In genomic region chr11:16011396-16011795, GRCh38 we compare ENCODE assay signal across 18 cellular contexts.
"Had no signal": no experiment of that assay in that cellular context is flagged by ENCODE, and none has a peak within 500 bp of the region (broad histone marks: within the 10 kb centered on the region; RNA-seq: fewer than 3 reads in every experiment).

No MANE protein-coding gene starts in this region.

- H3K27me3 ChIP-seq: neural progenitor cell, ovary, thyroid gland had no signal

- H3K9ac ChIP-seq: neural progenitor cell had no signal

- H3K36me3 ChIP-seq: neural progenitor cell, ovary, thyroid gland had no signal

- H2AFZ ChIP-seq: neural progenitor cell had no signal

- H3K9me3 ChIP-seq: ovary, thyroid gland had no signal

- H3K4me3 ChIP-seq: lung, neural progenitor cell, ovary, thyroid gland had no signal

- H3K27ac ChIP-seq: neural progenitor cell, ovary, VCaP had no signal

- H3K4me2 ChIP-seq: neural progenitor cell had no signal

- ATAC-seq: activated naive CD4-positive, alpha-beta T cell treated with anti-CD3 and anti-CD28 coated beads, Interleukin-2, amount 50 U/mL, for 72 hours; effector memory CD8-positive, alpha-beta T cell; sciatic nerve had no signal

- DNase-seq: activated CD4-positive, alpha-beta T cell treated with anti-CD3 and anti-CD28 coated beads for 1 hour; activated CD8-positive, alpha-beta memory T cell treated with anti-CD3 and anti-CD28 coated beads for 24 hours; activated gamma-delta T cell; amniotic stem cell; effector memory CD8-positive, alpha-beta T cell; glutamatergic neuron; hippocampal formation; midbrain; ovary; stimulated activated CD4-positive, alpha-beta T cell treated with anti-CD3 and anti-CD28 coated beads, Interleukin-1b, Interleukin-23, amount 100 ng/mL, for 48 hours; stimulated activated CD8-positive, alpha-beta memory T cell treated with anti-CD3 and anti-CD28 coated beads, Interleukin-4, amount 100 ng/mL, for 48 hours; stimulated activated naive CD4-positive, alpha-beta T cell had no signal
